In the genomic region with DNA sequence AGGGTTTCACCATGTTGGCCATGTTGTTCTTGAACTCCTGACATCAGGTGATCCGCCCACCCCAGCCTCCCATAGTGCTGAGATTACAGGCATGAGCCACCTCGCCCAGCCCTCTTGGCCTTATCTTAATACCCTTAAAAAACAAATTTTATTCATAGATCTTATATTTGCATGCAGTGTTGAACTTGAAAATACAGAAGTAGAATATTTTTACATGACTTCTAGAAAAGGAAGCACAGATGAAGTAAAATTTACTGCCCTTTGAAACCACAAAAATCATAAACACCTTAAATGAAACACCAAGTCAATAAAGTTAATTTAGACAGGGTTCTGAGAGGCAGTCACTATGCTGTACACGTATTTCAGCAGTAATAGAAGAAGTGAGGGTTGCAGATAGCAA, we compare ENCODE assay signal across 11 cellular contexts.
DNase-seq lines count a peak whose midpoint lies in the region; ATAC-seq and TF ChIP-seq lines count a peak whose summit lies in the region.
"Had no signal": no experiment of that assay in that cellular context is flagged by ENCODE, and none has a peak within 500 bp of the region (broad histone marks: within the 10 kb centered on the region; RNA-seq: fewer than 3 reads in every experiment).

No MANE protein-coding gene starts in this region.

- DNase-seq in transverse colon, result no peak
- no peak for DNase-seq in CD8-positive, alpha-beta memory T cell
- DNase-seq in stimulated activated CD8-positive, alpha-beta memory T cell treated with anti-CD3 and anti-CD28 coated beads, Interleukin-4, amount 100 ng/mL, for 48 hours, result no peak
- no peak for DNase-seq in Caco-2
- DNase-seq: IMR-90, right cardiac atrium had no signal

- H3K27ac Mint-ChIP-seq in CD8-positive, alpha-beta memory T cell, result peak overlapping the region in 1 of 8 donors; percentile 61
- no peak overlapping the region for H3K27ac Mint-ChIP-seq in Caco-2 (ENCODE audit: unreplicated experiment)
- H3K27ac Mint-ChIP-seq: type B pancreatic cell had no signal

- peaks cover 12 to 14% of the 10 kb centered on the region in 2 donors for H3K9me3 ChIP-seq in transverse colon
- peaks cover 6% of the 10 kb centered on the region for H3K9me3 ChIP-seq in CD8-positive, alpha-beta memory T cell (ENCODE audit: low read length)
- H3K9me3 ChIP-seq in Caco-2, result peaks cover 15% of the 10 kb centered on the region

- H3K4me1 Mint-ChIP-seq in CD8-positive, alpha-beta memory T cell, result no peaks in the 10 kb centered on the region
- H3K4me1 Mint-ChIP-seq in Caco-2 (ENCODE audit: low read depth, unreplicated experiment), result peaks cover 34% of the 10 kb centered on the region

- intact Hi-C loops in transverse colon (cut with DNase I; ENCODE audit: low total_unique reads) (no loop called here), Caco-2 (cut with micrococcal nuclease; ENCODE audit: unreplicated experiment) (no loop called here)

- H3K4me3 Mint-ChIP-seq in CD8-positive, alpha-beta memory T cell, result no peak overlapping the region
- no peak overlapping the region for H3K4me3 Mint-ChIP-seq in Caco-2 (ENCODE audit: unreplicated experiment)
- H3K4me3 Mint-ChIP-seq: type B pancreatic cell had no signal

- no peaks in the 10 kb centered on the region for H3K27me3 Mint-ChIP-seq in CD8-positive, alpha-beta memory T cell
- H3K27me3 Mint-ChIP-seq in Caco-2 (ENCODE audit: insufficient read depth, unreplicated experiment), result no peaks in the 10 kb centered on the region
- H3K27me3 Mint-ChIP-seq: type B pancreatic cell had no signal

- H3K27me3 ChIP-seq in transverse colon (no peaks in the 10 kb centered on the region), Caco-2 (replicated peaks; ENCODE audit: control insufficient read depth, insufficient read depth, low read length) (no peaks in the 10 kb centered on the region)
- no peaks in the 10 kb centered on the region for H3K27me3 ChIP-seq in CD8-positive, alpha-beta memory T cell (ENCODE audit: insufficient read depth, low read length, poor library complexity, severe bottlenecking)

- TF ChIP-seq POLR2A in transverse colon (IDR thresholded peaks at IDR 0.05), result no peak

- CTCF ChIA-PET in CD8-positive, alpha-beta memory T cell (lab: Charles Lee), result no interaction called here
- CTCF ChIA-PET in Caco-2 (lab: Charles Lee), result no interaction called here

- POLR2A ChIA-PET in CD8-positive, alpha-beta memory T cell (lab: Charles Lee), result no interaction called here
- POLR2A ChIA-PET in Caco-2 (lab: Charles Lee), result no interaction called here

- TF ChIP-seq EP300 in transverse colon (IDR thresholded peaks at IDR 0.05; ENCODE audit: low read depth), result no peak

- 53 to 55% methylated on average over 3 of the region's 3 CpGs for WGBS in transverse colon (ENCODE audit: low coverage in 1 of 2), 2 donors

- peaks cover 4 to 43% (median 6%) of the 10 kb centered on the region in 3 donors for H3K36me3 Mint-ChIP-seq in CD8-positive, alpha-beta memory T cell
- H3K36me3 Mint-ChIP-seq in Caco-2 (ENCODE audit: insufficient read depth, unreplicated experiment), result peaks cover 18% of the 10 kb centered on the region

- peaks cover 9 to 24% (median 14%) of the 10 kb centered on the region in 5 donors for H3K9me3 Mint-ChIP-seq in CD8-positive, alpha-beta memory T cell
- peaks cover 21% of the 10 kb centered on the region for H3K9me3 Mint-ChIP-seq in Caco-2 (ENCODE audit: unreplicated experiment)

- TF ChIP-seq CTCF in transverse colon (IDR thresholded peaks at IDR 0.05) (no peak), Caco-2 (IDR thresholded peaks at IDR 0.05; ENCODE audit: insufficient read depth in 1 of 2, low read depth in 1 of 2, low read length in 1 of 2, severe bottlenecking in 1 of 2, unreplicated experiment in 1 of 2) (no peak)

- H3K4me3 ChIP-seq in transverse colon (no peak overlapping the region), Caco-2 (ENCODE audit: low read depth, low read length) (no peak overlapping the region)
- H3K4me3 ChIP-seq in CD8-positive, alpha-beta memory T cell (ENCODE audit: low read length), result no peak overlapping the region

- peak overlapping the region; percentile 3 to 46 (median 44) for H3K27ac ChIP-seq in transverse colon
- H3K27ac ChIP-seq in CD8-positive, alpha-beta memory T cell (ENCODE audit: low read depth, low read length), result no peak overlapping the region
- H3K27ac ChIP-seq: RWPE1 had no signal

- H3K4me1 ChIP-seq in transverse colon (peaks cover 0 to 18% (median 6%) of the 10 kb centered on the region in 4 donors), Caco-2 (peaks cover 24% of the 10 kb centered on the region)
- H3K4me1 ChIP-seq in CD8-positive, alpha-beta memory T cell (ENCODE audit: insufficient read depth, low read length), result no peaks in the 10 kb centered on the region

- in situ Hi-C loops in transverse colon (cut with MboI; ENCODE audit: low pct_ligation_motif_present in 1 of 4, low pct_unique_long_range_greater_than_20kb in 1 of 4, low sequenced_read_pairs in 3 of 4), result no loop called here

- BruUV-seq in Caco-2 (replicated peaks; lab: Mats Ljungman, UMichigan), result no TSS peak

- H3K36me3 ChIP-seq in transverse colon (no peaks in the 10 kb centered on the region), Caco-2 (ENCODE audit: control insufficient read depth, insufficient read depth, low read length) (no peaks in the 10 kb centered on the region; the same call in 1 of the 2 replicates)
- no peaks in the 10 kb centered on the region for H3K36me3 ChIP-seq in CD8-positive, alpha-beta memory T cell (ENCODE audit: insufficient read depth, low read length)

- ATAC-seq in GM19395 (IDR thresholded peaks at IDR 0.05; ENCODE audit: unreplicated experiment) (peak; percentile 77), HG02759 (IDR thresholded peaks at IDR 0.05; ENCODE audit: unreplicated experiment) (peak; percentile 67), HG03469 (IDR thresholded peaks at IDR 0.05; ENCODE audit: unreplicated experiment) (peak; percentile 47)
- ATAC-seq: right cardiac atrium had no signal
